ENCODE assay signal across 9 cellular contexts in genomic region chr1:35369922-35370671, GRCh38.
A peak's percentile ranks its signal among the peaks of the same experiment; 100 is the strongest.
DNase-seq lines count a peak whose midpoint lies in the region; ATAC-seq and TF ChIP-seq lines count a peak whose summit lies in the region.
"Had no signal": no experiment of that assay in that cellular context is flagged by ENCODE, and none has a peak within 500 bp of the region (broad histone marks: within the 10 kb centered on the region; RNA-seq: fewer than 3 reads in every experiment).

No MANE protein-coding gene starts in this region.

- no peaks in the 10 kb centered on the region for H3K36me3 ChIP-seq in uterus

- H3K4me3 ChIP-seq in astrocyte of the cerebellum (ENCODE audit: low read depth, low read length) (no peak overlapping the region), uterus (no peak overlapping the region)

- TF ChIP-seq CTCF in astrocyte of the cerebellum (IDR thresholded peaks at IDR 0.05; ENCODE audit: low read depth, low read length, missing control alignments) (no peak), uterus (IDR thresholded peaks at IDR 0.05) (no peak)

- no peaks in the 10 kb centered on the region for H3K4me1 ChIP-seq in uterus

- no peaks in the 10 kb centered on the region for H3K9me3 ChIP-seq in uterus

- ATAC-seq in Right ventricle myocardium inferior (peak; percentile 69), HG03354 (IDR thresholded peaks at IDR 0.05; ENCODE audit: poor library complexity, severe bottlenecking, unreplicated experiment) (no peak), GM18870 (IDR thresholded peaks at IDR 0.05; ENCODE audit: unreplicated experiment) (no peak)

- in situ Hi-C loops in astrocyte of the cerebellum (cut with HindIII; ENCODE audit: low sequenced_read_pairs), result no loop called here

- TF ChIP-seq POLR2A in uterus (IDR thresholded peaks at IDR 0.05), result no peak

- intact Hi-C loops in Right ventricle myocardium inferior (cut with DNase I), result no loop called here
- intact Hi-C loops in cardiac septum (cut with DNase I), result no loop called here
- intact Hi-C loops in uterus (cut with DNase I; ENCODE audit: low total_unique reads), result no loop called here

- H3K27ac ChIP-seq in uterus, result peak overlapping the region; percentile 37 to 62

- no peaks in the 10 kb centered on the region for H3K27me3 ChIP-seq in uterus

- DNase-seq in Right ventricle myocardium inferior (ENCODE audit: missing footprints) (no peak), cardiac septum (ENCODE audit: low spot score) (no peak), astrocyte of the cerebellum (ENCODE audit: low read depth) (peak; percentile 86), iris pigment epithelial cell (ENCODE audit: low read depth) (peak; percentile 85), uterus (peak; percentile 62 to 68), cerebellar nuclear complex (lab: John Stamatoyannopoulos, UW) (no peak)
- DNase-seq: CD4-positive, CD25-positive, alpha-beta regulatory T cell had no signal

Comparison
In these comparisons a context has a peak if more than half of its experiments do, and no peak if none do; other contexts are left out.
1. DNase-seq: peak in astrocyte of the cerebellum (single experiment), iris pigment epithelial cell (single experiment) and uterus (2 of 2); none in Right ventricle myocardium inferior (single experiment), cardiac septum (single experiment) and cerebellar nuclear complex (0 of 2).